6 cellular contexts compared by ENCODE assay signal in genomic region chrX:134926864-134927263, GRCh38.
"Had no signal": no experiment of that assay in that cellular context is flagged by ENCODE, and none has a peak within 500 bp of the region (broad histone marks: within the 10 kb centered on the region; RNA-seq: fewer than 3 reads in every experiment).

No MANE protein-coding gene starts in this region.

- DNase-seq: IMR-90, KBM-7, KG1 had no signal

- FAIRE-seq: HepG2, HTR-8/SVneo had no signal

- H3K27ac ChIP-seq: HL-60 had no signal

- ATAC-seq: HepG2 had no signal
